In the genomic region with DNA sequence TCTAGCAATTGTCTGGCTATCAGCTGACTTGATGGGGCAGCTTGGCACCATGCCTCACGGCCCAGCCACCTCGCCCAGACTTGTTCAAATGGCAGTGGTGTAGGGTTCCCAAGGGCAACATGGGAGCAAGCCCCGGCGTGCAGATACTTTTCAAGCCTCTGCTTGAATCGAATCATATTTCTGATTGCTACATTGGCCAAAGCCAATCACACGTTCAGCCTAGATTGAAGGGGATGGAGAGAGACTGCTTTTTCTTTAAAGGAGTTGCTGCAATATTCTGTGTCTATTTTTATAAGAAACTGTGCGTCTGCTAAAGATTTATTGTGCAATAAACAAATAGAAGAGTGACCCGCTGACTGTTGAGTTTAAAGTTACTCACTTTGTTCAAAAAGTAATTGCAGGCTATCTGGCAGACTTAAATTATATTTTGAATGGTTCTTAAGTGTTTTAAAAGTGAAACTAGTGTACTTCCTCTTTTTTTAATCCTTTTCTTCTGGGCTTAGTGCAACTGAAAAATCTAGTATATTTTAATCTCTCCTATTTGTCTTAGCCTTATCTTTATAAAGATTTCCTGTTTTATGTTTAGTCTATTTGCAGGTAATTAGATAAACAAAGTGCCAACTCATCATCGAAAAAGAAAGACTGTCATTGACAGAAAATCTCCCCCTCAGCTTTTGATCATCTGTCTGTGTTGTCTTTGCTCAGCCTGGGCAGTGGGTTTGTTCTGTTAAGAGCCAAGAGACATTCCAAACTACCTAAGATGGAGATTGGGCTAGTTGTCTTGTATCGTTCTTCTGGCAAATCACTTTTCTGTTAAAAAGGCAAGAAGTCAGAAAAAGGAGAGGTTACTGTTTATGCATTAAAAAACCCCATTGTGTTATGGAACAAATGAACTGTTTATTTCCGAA, we compare ENCODE assay signal across 8 cellular contexts.
A peak's percentile ranks its signal among the peaks of the same experiment; 100 is the strongest.
DNase-seq lines count a peak whose midpoint lies in the region; ATAC-seq and TF ChIP-seq lines count a peak whose summit lies in the region.

No MANE protein-coding gene starts in this region.

- peak; percentile 33 for DNase-seq in AG08396 (ENCODE audit: low spot score)
- DNase-seq in NAMALWA (ENCODE audit: low spot score): peak; percentile 46
- peak; percentile 28 to 54 (median 46) for DNase-seq in mucosa of descending colon
- no peak for DNase-seq in NK-92 (lab: John Stamatoyannopoulos, UW; ENCODE audit: unreplicated experiment)
- DNase-seq in activated CD8-positive, alpha-beta memory T cell treated with anti-CD3 and anti-CD28 coated beads, Interleukin-2, amount 50 U/mL, for 4 hours: no peak
- no peak for DNase-seq in putamen (ENCODE audit: low spot score)

- H3K4me1 ChIP-seq in mucosa of descending colon (ENCODE audit: low read depth): no peaks in the 10 kb centered on the region

- TF ChIP-seq CTCF in WI38 (IDR thresholded peaks at IDR 0.05; ENCODE audit: low read depth, low read length) (no peak), mucosa of descending colon (IDR thresholded peaks at IDR 0.05) (no peak)

- peak overlapping the region; percentile 52 for H3K4me3 ChIP-seq in WI38 (ENCODE audit: low read depth, low read length)
- no peak overlapping the region for H3K4me3 ChIP-seq in mucosa of descending colon

- intact Hi-C loops in mucosa of descending colon (cut with DNase I, micrococcal nuclease): no loop called here

- ATAC-seq in GM21360 (IDR thresholded peaks at IDR 0.05; ENCODE audit: unreplicated experiment) (peak; percentile 73), mucosa of descending colon (peak; percentile 62)

- no peaks in the 10 kb centered on the region for H3K9me3 ChIP-seq in mucosa of descending colon

- no peaks in the 10 kb centered on the region for H3K36me3 ChIP-seq in mucosa of descending colon (ENCODE audit: low read depth)

Comparison
In these comparisons a context has a peak if more than half of its experiments do, and no peak if none do; other contexts are left out.
1. DNase-seq: peak in AG08396 (single experiment), NAMALWA (single experiment) and mucosa of descending colon (3 of 3); none in NK-92 (single experiment), activated CD8-positive, alpha-beta memory T cell treated with anti-CD3 and anti-CD28 coated beads, Interleukin-2, amount 50 U/mL, for 4 hours (single experiment) and putamen (single experiment).